ENCODE assay signal across 1 cellular context in the genomic region with DNA sequence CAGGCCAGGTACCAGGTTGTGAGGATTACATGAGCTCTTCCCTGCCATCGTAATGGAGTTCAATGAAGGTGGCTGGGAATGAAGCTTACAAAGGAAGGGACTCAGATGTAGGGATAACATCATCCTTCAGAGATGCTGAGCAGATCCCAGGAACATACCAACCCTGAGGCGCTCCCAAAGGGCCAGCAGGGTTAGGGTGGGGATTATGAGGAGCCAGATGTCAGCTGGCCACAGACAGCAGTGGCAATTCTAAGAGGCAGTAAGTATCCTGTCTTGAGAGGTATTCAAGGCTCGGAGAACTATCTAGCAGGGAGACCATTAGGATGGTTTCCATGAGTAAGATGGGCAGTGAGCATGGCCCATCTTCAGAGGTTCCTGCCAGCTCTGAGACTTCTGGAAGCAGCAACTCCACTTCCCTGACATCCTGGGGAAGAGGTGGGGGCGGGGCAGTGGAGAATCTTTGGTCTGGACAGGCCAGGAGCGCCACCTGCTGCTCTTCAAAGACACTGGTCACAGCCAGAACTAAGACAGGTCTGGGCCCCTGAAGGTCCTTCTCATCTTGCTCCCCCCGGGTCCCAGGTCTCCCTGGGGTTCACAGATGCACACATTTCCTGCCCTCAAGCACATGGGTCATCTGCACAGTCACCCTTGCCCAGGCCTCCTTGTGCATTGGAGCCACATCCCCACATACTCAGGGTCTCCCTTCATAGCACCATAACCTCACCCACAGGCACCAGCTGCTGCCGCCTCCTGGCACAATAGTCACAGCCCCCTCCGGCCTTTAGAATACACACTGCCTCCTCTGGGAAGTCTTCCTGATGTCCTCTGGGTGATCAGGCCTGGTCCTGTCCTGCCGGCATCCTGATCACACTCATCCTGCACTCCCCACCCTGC.
TF ChIP-seq lines count a peak whose summit lies in the region.

No MANE protein-coding gene starts in this region.

TF ChIP-seq in K562, 482 proteins besides CTCF, POLR2A, EP300 and RAD21 (continued from another document):
- TF ChIP-seq AFF1 (IDR thresholded peaks at IDR 0.05; ENCODE audit: low read depth in 1 of 2, partially characterized antibody in 2 of 2) (no peak), ID3 (CRISPR knock-in tag; IDR thresholded peaks at IDR 0.05) (no peak), ID3 (tag; IDR thresholded peaks at IDR 0.05) (no peak), ZNF311 (CRISPR knock-in tag; IDR thresholded peaks at IDR 0.05) (no peak), NUFIP1 (IDR thresholded peaks at IDR 0.05; ENCODE audit: partially characterized antibody) (no peak), SRSF1 (IDR thresholded peaks at IDR 0.05; ENCODE audit: low read depth, low read length) (no peak), MIER1 (IDR thresholded peaks at IDR 0.05; ENCODE audit: low read depth) (no peak; the same call in 1 of the 2 replicates), MCM7 (IDR thresholded peaks at IDR 0.05) (no peak), ETV1 (tag; conservative IDR thresholded peaks at IDR 0.05; ENCODE audit: low read depth) (peak; percentile 34; the same call in 1 of the 2 replicates), GABPA (tag; conservative IDR thresholded peaks at IDR 0.05; ENCODE audit: low read depth) (no peak), NFRKB (IDR thresholded peaks at IDR 0.05; ENCODE audit: low read depth) (no peak), SIN3B (IDR thresholded peaks at IDR 0.05; ENCODE audit: low read depth) (no peak), BHLHE40 (IDR thresholded peaks at IDR 0.05; ENCODE audit: low read length) (peak; percentile 32; the same call in 1 of the 2 replicates), ELF2 (CRISPR knock-in tag; IDR thresholded peaks at IDR 0.05) (no peak)
- TF ChIP-seq, protein P1, sequence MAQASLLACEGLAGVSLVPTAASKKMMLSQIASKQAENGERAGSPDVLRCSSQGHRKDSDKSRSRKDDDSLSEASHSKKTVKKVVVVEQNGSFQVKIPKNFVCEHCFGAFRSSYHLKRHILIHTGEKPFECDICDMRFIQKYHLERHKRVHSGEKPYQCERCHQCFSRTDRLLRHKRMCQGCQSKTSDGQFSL (CRISPR knock-in tag; IDR thresholded peaks at IDR 0.05): no peak
- TF ChIP-seq, protein P1 (tag; IDR thresholded peaks at IDR 0.05): no peak
TF ChIP-seq in K562: peak in this region for 64.
